ENCODE assay signal across 15 cellular contexts in genomic region chr2:33763671-33764310, GRCh38.
A peak's percentile ranks its signal among the peaks of the same experiment; 100 is the strongest.
DNase-seq lines count a peak whose midpoint lies in the region; ATAC-seq and TF ChIP-seq lines count a peak whose summit lies in the region.
"Had no signal": no experiment of that assay in that cellular context is flagged by ENCODE, and none has a peak within 500 bp of the region (broad histone marks: within the 10 kb centered on the region; RNA-seq: fewer than 3 reads in every experiment).

No MANE protein-coding gene starts in this region.

- ATAC-seq in HG02610 (IDR thresholded peaks at IDR 0.05; ENCODE audit: unreplicated experiment) = no peak

- no peaks in the 10 kb centered on the region for H3K36me3 Mint-ChIP-seq in type B pancreatic cell
- H3K36me3 Mint-ChIP-seq: CD4-positive, CD25-positive, alpha-beta regulatory T cell had no signal

- DNase-seq in HT1080 (ENCODE audit: low read depth) (peak; percentile 48), RKO (ENCODE audit: low spot score) (peak; percentile 23), epithelial cell of esophagus (ENCODE audit: low read depth) (peak; percentile 8), type B pancreatic cell (ENCODE audit: extremely low spot score, unreplicated experiment) (no peak), HPDE6-E6E7 (ENCODE audit: extremely low spot score) (no peak), NCI-H2081 (lab: John Stamatoyannopoulos, UW) (no peak)
- DNase-seq: Calu3; CD4-positive, CD25-positive, alpha-beta regulatory T cell; MG63; NCI-H187; NCI-H510A; NCI-H774 had no signal

- no peak for TF ChIP-seq CTCF in epithelial cell of esophagus (IDR thresholded peaks at IDR 0.05; ENCODE audit: insufficient read depth, low read depth, low read length, missing control alignments)
- TF ChIP-seq CTCF in type B pancreatic cell (conservative IDR thresholded peaks at IDR 0.05) = no peak

- H3K4me3 ChIP-seq in epithelial cell of esophagus (ENCODE audit: low read length) = no peak overlapping the region
- H3K4me3 ChIP-seq: MG63, SK-N-MC had no signal

- peaks cover 8% of the 10 kb centered on the region for H3K9me3 Mint-ChIP-seq in type B pancreatic cell

- H3K27ac Mint-ChIP-seq in type B pancreatic cell = peak overlapping the region; percentile 66
- H3K27ac Mint-ChIP-seq: B cell; CD4-positive, CD25-positive, alpha-beta regulatory T cell had no signal

- no peaks in the 10 kb centered on the region for H3K27me3 Mint-ChIP-seq in type B pancreatic cell
- H3K27me3 Mint-ChIP-seq: B cell; CD4-positive, CD25-positive, alpha-beta regulatory T cell had no signal

- no peak overlapping the region for H3K4me3 Mint-ChIP-seq in type B pancreatic cell
- H3K4me3 Mint-ChIP-seq: B cell had no signal

- H3K4me1 Mint-ChIP-seq in type B pancreatic cell (ENCODE audit: unreplicated experiment) = peaks cover 15% of the 10 kb centered on the region
- H3K4me1 Mint-ChIP-seq: B cell; CD4-positive, CD25-positive, alpha-beta regulatory T cell had no signal

Comparison
In these comparisons a context has a peak if more than half of its experiments do, and no peak if none do; other contexts are left out.
1. DNase-seq: peak in HT1080 (single experiment), RKO (single experiment) and epithelial cell of esophagus (single experiment); none in type B pancreatic cell (single experiment), HPDE6-E6E7 (single experiment) and NCI-H2081 (0 of 2).